8 cellular contexts compared by ENCODE assay signal in genomic region chr19:21328885-21329605, GRCh38. TPM values are rescaled to one million over a fixed set of nuclear protein-coding genes. Genes with fewer than 3 reads are reported as not detected.
DNase-seq lines count a peak whose midpoint lies in the region; ATAC-seq, FAIRE-seq and TF ChIP-seq lines count a peak whose summit lies in the region.

Gene ZNF708 (minus strand): TSS chr19:21329410. CDS start chr19:21329212, 198 bp downstream.

- peak; percentile 89 for TF ChIP-seq POLR2A in erythroblast (IDR thresholded peaks at IDR 0.05; ENCODE audit: low read length)

- H3F3A ChIP-seq in PC-3 (ENCODE audit: low read length, unreplicated experiment): no peaks in the 10 kb centered on the region

- H3K4me2 ChIP-seq in PC-3 (ENCODE audit: low read length): peak within 1 kb of the TSS; percentile 81

- H2AFZ ChIP-seq in PC-3 (ENCODE audit: low read length): peak within 1 kb of the TSS; percentile 95

- peaks cover 16% of the 10 kb centered on the region for H3K9me3 ChIP-seq in PC-3 (ENCODE audit: low read length)
- H3K9me3 ChIP-seq in mucosa of stomach (ENCODE audit: control insufficient read depth, low read length): no peaks in the 10 kb centered on the region

- ATAC-seq in GM21526 (IDR thresholded peaks at IDR 0.05; ENCODE audit: low FRiP score, unreplicated experiment): peak; percentile 99
- ATAC-seq in PC-3: peak; percentile 99

- intact Hi-C loops in PC-3 (cut with micrococcal nuclease): loop anchor here (5.0 to 10.0 kb wide), 2 partner anchors 106 to 307 kb away; partner anchors contain the start of gene ZNF430

- TSS peak; percentile 49 for BruUV-seq in PC-3 (replicated peaks; lab: Mats Ljungman, UMichigan)

- H3K27ac ChIP-seq in PC-3 (ENCODE audit: low read length): peak within 1 kb of the TSS; percentile 67

- H3K4me3 ChIP-seq in PC-3 (ENCODE audit: low read length) (peak within 1 kb of the TSS; percentile 92), mucosa of stomach (ENCODE audit: low read length) (peak within 1 kb of the TSS; percentile 99)

- H3K4me1 ChIP-seq in PC-3 (ENCODE audit: insufficient read depth, low read length) (no peaks in the 10 kb centered on the region), mucosa of stomach (ENCODE audit: control insufficient read depth, insufficient read depth, low read length) (no peaks in the 10 kb centered on the region)

- DNase-seq in D721Med (ENCODE audit: insufficient read length, low spot score) (peak; percentile 61), HuH-7.5 (ENCODE audit: low spot score) (peak; percentile 90), PC-3 (peak; percentile 88), activated T-cell treated with anti-CD3 and anti-CD28 coated beads for 48 hours (ENCODE audit: low read depth) (peak; percentile 72), erythroblast (lab: John Stamatoyannopoulos, UW) (peak; percentile 84 to 90)
- peak; percentile 48 to 50 for DNase-seq in stimulated activated CD8-positive, alpha-beta memory T cell treated with anti-CD3 and anti-CD28 coated beads, Interleukin-7, amount 100 ng/mL, for 1 hour (ENCODE audit: low read depth in 2 of 2)

- TF ChIP-seq CTCF in D721Med (IDR thresholded peaks at IDR 0.05; ENCODE audit: insufficient read depth, missing control alignments): no peak
- no peak for TF ChIP-seq CTCF in PC-3 (conservative IDR thresholded peaks at IDR 0.05; ENCODE audit: low read depth, low read length)

- no peaks in the 10 kb centered on the region for H4K20me1 ChIP-seq in PC-3 (ENCODE audit: low read length)

- CTCF ChIA-PET in PC-3 (lab: Charles Lee): no interaction called here

- no peaks in the 10 kb centered on the region for H3K9me2 ChIP-seq in PC-3 (replicated peaks; ENCODE audit: low read length)

- H3K27me3 ChIP-seq in PC-3 (ENCODE audit: low read length) (no peaks in the 10 kb centered on the region), mucosa of stomach (ENCODE audit: control insufficient read depth, insufficient read depth, low read length) (no peaks in the 10 kb centered on the region)

- H3K36me3 ChIP-seq in PC-3 (ENCODE audit: low read depth, low read length): peaks cover 34% of the 10 kb centered on the region
- H3K36me3 ChIP-seq in mucosa of stomach (ENCODE audit: control insufficient read depth, insufficient read depth, low read length): no peaks in the 10 kb centered on the region

- peaks cover 34% of the 10 kb centered on the region for H3K79me2 ChIP-seq in PC-3 (ENCODE audit: low read length)

- no peak for FAIRE-seq in D721Med (lab: Jason Lieb, UNC)

- POLR2A ChIA-PET in PC-3 (lab: Charles Lee; ENCODE audit: unreplicated experiment): interaction anchor here (0.7 kb wide), 1 partner anchor 1637 kb away, joined by 3 read pairs; no protein-coding TSS in a partner anchor

- H3K9ac ChIP-seq in PC-3 (ENCODE audit: low read length) (peak within 1 kb of the TSS; percentile 89), mucosa of stomach (ENCODE audit: low read length) (peak within 1 kb of the TSS; percentile 100)

RNA-seq across cellular contexts. Expression of gene ZNF708, which starts in this region (rescaled TPM):
- total RNA-seq in PC-3 (2014; rRNA removed): 4.2 and 7.3 TPM in 2 replicates

Comparison
In these comparisons a context has a peak if more than half of its experiments do, and no peak if none do; other contexts are left out.
1. Peak in every context shown above with its lines: DNase-seq, ATAC-seq, H3K4me3 ChIP-seq and H3K27ac ChIP-seq.